ENCODE assay signal across 8 cellular contexts in the genomic region with DNA sequence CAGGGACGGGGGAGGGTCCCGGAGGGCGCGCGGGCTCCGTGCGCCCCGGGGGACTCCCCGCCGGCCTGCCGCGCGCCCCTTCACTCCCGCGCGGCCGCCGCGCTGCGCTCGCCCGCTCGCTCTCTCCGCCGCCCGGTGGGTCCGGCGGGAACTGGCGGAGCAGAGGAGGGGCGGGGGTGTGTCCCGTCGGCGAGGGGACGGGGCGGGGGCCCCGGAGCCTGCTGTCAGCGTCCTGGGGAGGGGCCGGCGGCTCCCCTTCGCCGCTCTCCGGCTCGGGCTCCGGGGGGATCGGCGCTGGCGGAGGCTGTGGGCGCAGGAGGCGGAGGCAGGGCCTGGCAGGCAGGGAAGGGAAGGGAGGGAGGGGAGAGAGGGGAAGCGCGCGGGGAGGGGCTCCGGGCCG. TPM values are rescaled to one million over a fixed set of nuclear protein-coding genes. Genes with fewer than 3 reads are reported as not detected.
A peak's percentile ranks its signal among the peaks of the same experiment; 100 is the strongest.
DNase-seq lines count a peak whose midpoint lies in the region; ATAC-seq and TF ChIP-seq lines count a peak whose summit lies in the region.

A gene with protein sequence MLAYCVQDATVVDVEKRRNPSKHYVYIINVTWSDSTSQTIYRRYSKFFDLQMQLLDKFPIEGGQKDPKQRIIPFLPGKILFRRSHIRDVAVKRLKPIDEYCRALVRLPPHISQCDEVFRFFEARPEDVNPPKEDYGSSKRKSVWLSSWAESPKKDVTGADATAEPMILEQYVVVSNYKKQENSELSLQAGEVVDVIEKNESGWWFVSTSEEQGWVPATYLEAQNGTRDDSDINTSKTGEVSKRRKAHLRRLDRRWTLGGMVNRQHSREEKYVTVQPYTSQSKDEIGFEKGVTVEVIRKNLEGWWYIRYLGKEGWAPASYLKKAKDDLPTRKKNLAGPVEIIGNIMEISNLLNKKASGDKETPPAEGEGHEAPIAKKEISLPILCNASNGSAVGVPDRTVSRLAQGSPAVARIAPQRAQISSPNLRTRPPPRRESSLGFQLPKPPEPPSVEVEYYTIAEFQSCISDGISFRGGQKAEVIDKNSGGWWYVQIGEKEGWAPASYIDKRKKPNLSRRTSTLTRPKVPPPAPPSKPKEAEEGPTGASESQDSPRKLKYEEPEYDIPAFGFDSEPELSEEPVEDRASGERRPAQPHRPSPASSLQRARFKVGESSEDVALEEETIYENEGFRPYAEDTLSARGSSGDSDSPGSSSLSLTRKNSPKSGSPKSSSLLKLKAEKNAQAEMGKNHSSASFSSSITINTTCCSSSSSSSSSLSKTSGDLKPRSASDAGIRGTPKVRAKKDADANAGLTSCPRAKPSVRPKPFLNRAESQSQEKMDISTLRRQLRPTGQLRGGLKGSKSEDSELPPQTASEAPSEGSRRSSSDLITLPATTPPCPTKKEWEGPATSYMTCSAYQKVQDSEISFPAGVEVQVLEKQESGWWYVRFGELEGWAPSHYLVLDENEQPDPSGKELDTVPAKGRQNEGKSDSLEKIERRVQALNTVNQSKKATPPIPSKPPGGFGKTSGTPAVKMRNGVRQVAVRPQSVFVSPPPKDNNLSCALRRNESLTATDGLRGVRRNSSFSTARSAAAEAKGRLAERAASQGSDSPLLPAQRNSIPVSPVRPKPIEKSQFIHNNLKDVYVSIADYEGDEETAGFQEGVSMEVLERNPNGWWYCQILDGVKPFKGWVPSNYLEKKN (minus strand): TSS at position 153 of the 400 bp plus-strand sequence. CDS start 310 bp downstream, outside the sequence.

- H3K27me3 Mint-ChIP-seq in central memory CD8-positive, alpha-beta T cell: peaks cover 59% of the 10 kb centered on the region
- H3K27me3 Mint-ChIP-seq in stimulated activated naive CD8-positive, alpha-beta T cell treated with anti-CD3 and anti-CD28 coated beads, Interleukin-15, Interleukin-2, amounts not matched to agents 100 ng/mL and 50 ng/mL, for 24 hours: peaks cover 35% of the 10 kb centered on the region

- ATAC-seq in central memory CD8-positive, alpha-beta T cell (replicated peaks; ENCODE audit: extremely low read depth, poor library complexity, severe bottlenecking): peak; percentile 19
- ATAC-seq in HG02571 (IDR thresholded peaks at IDR 0.05; ENCODE audit: unreplicated experiment): no peak

- H3K27ac ChIP-seq in SJSA1: no peak within 1 kb of the TSS

- H3K4me1 ChIP-seq in SJSA1 (replicated peaks): peaks cover 14% of the 10 kb centered on the region

- peaks cover 10% of the 10 kb centered on the region for H3K4me1 Mint-ChIP-seq in central memory CD8-positive, alpha-beta T cell
- H3K4me1 Mint-ChIP-seq in stimulated activated naive CD8-positive, alpha-beta T cell treated with anti-CD3 and anti-CD28 coated beads, Interleukin-15, Interleukin-2, amounts not matched to agents 100 ng/mL and 50 ng/mL, for 24 hours (ENCODE audit: low read depth): peaks cover 13% of the 10 kb centered on the region

- no peaks in the 10 kb centered on the region for H3K9me3 Mint-ChIP-seq in central memory CD8-positive, alpha-beta T cell
- H3K9me3 Mint-ChIP-seq in stimulated activated naive CD8-positive, alpha-beta T cell treated with anti-CD3 and anti-CD28 coated beads, Interleukin-15, Interleukin-2, amounts not matched to agents 100 ng/mL and 50 ng/mL, for 24 hours: no peaks in the 10 kb centered on the region

- TF ChIP-seq CTCF in GM10248 (IDR thresholded peaks at IDR 0.05; ENCODE audit: control extremely low read depth, extremely low read depth, low read depth, missing control alignments): no peak

- CTCF ChIA-PET in GM10248 (lab: Yijun Ruan, JAX): interaction anchor here (1.3 to 4.4 kb wide), 2 partner anchors 106 to 143 kb away, joined by 3 to 41 read pairs; no protein-coding TSS in a partner anchor

- H3K27ac Mint-ChIP-seq in central memory CD8-positive, alpha-beta T cell (ENCODE audit: low read depth): no peak within 1 kb of the TSS
- H3K27ac Mint-ChIP-seq in stimulated activated naive CD8-positive, alpha-beta T cell treated with anti-CD3 and anti-CD28 coated beads, Interleukin-15, Interleukin-2, amounts not matched to agents 100 ng/mL and 50 ng/mL, for 24 hours: no peak within 1 kb of the TSS

- H3K4me3 ChIP-seq in SJSA1: peak within 1 kb of the TSS; percentile 37

- peak within 1 kb of the TSS; percentile 79 for H3K4me3 Mint-ChIP-seq in central memory CD8-positive, alpha-beta T cell
- peak within 1 kb of the TSS; percentile 72 for H3K4me3 Mint-ChIP-seq in stimulated activated naive CD8-positive, alpha-beta T cell treated with anti-CD3 and anti-CD28 coated beads, Interleukin-15, Interleukin-2, amounts not matched to agents 100 ng/mL and 50 ng/mL, for 24 hours

- POLR2A ChIA-PET in GM10248 (lab: Yijun Ruan, JAX): no interaction called here

- peak; percentile 72 for DNase-seq in DMS53 (lab: John Stamatoyannopoulos, UW)
- no peak for DNase-seq in DMS53 treated with DMSO at 0.1 percent for 48 hours (lab: John Stamatoyannopoulos, UW; ENCODE audit: unreplicated experiment)
- DNase-seq in SJSA1 (ENCODE audit: low read depth in 1 of 2, low spot score in 2 of 2): no peak
- DNase-seq in central memory CD8-positive, alpha-beta T cell (ENCODE audit: low spot score in 2 of 2): no peak
- peak; percentile 91 for DNase-seq in left kidney (ENCODE audit: low read depth, low spot score)
- DNase-seq in GM10248 (ENCODE audit: extremely low spot score): no peak

- H3K36me3 Mint-ChIP-seq in central memory CD8-positive, alpha-beta T cell (ENCODE audit: insufficient read depth): no peaks in the 10 kb centered on the region
- H3K36me3 Mint-ChIP-seq in stimulated activated naive CD8-positive, alpha-beta T cell treated with anti-CD3 and anti-CD28 coated beads, Interleukin-15, Interleukin-2, amounts not matched to agents 100 ng/mL and 50 ng/mL, for 24 hours (ENCODE audit: low read depth): no peaks in the 10 kb centered on the region

- H3K27me3 ChIP-seq in SJSA1 (replicated peaks): peaks cover 30% of the 10 kb centered on the region

- H3K9me3 ChIP-seq in SJSA1 (replicated peaks): no peaks in the 10 kb centered on the region

- H3K36me3 ChIP-seq in SJSA1: no peaks in the 10 kb centered on the region

RNA-seq across cellular contexts. Expression of the gene that starts here (rescaled TPM):
- total RNA-seq in SJSA1 (2014; rRNA removed; shearing (Covaris generic)): 10.3 and 13.4 TPM in 2 replicates

Comparison
In these comparisons a context has a peak if more than half of its experiments do, and no peak if none do; other contexts are left out.
1. DNase-seq: peak in DMS53 (single experiment) and left kidney (single experiment); none in DMS53 treated with DMSO at 0.1 percent for 48 hours (single experiment), SJSA1 (0 of 2), central memory CD8-positive, alpha-beta T cell (0 of 2) and GM10248 (single experiment).